21 cellular contexts compared by ENCODE assay signal in genomic region chr15:57761562-57761961, GRCh38. TPM values are rescaled to one million over a fixed set of nuclear protein-coding genes. Genes with fewer than 3 reads are reported as not detected.
A peak's percentile ranks its signal among the peaks of the same experiment; 100 is the strongest.
DNase-seq lines count a peak whose midpoint lies in the region; ATAC-seq and TF ChIP-seq lines count a peak whose summit lies in the region.
"Had no signal": no experiment of that assay in that cellular context is flagged by ENCODE, and none has a peak within 500 bp of the region (broad histone marks: within the 10 kb centered on the region; RNA-seq: fewer than 3 reads in every experiment).

No MANE protein-coding gene starts in this region.

- intact Hi-C loops in A673 (cut with micrococcal nuclease; ENCODE audit: unreplicated experiment): no loop called here

- H3K9ac ChIP-seq in SK-N-SH: no peak overlapping the region

- no peak overlapping the region for H3K4me3 Mint-ChIP-seq in HFFc6
- H3K4me3 Mint-ChIP-seq: CD8-positive, alpha-beta memory T cell had no signal

- 100% methylated on average over 1 of the region's 1 CpG for WGBS in suprapubic skin
- 56% methylated on average over 1 of the region's 1 CpG for WGBS in SK-N-SH (ENCODE audit: low lambda C conversion rate)

- H3K9me3 Mint-ChIP-seq in HFFc6: no peaks in the 10 kb centered on the region
- H3K9me3 Mint-ChIP-seq: CD8-positive, alpha-beta memory T cell had no signal

- H3K36me3 ChIP-seq in suprapubic skin (no peaks in the 10 kb centered on the region), SK-N-SH (replicated peaks in 1 of 2; ENCODE audit: control insufficient read depth in 1 of 2, insufficient read depth in 2 of 2, low read length in 1 of 2) (no peaks in the 10 kb centered on the region), A673 (ENCODE audit: insufficient read depth, low read length, poor library complexity, severe bottlenecking) (no peaks in the 10 kb centered on the region)

- no peak overlapping the region for H3K4me2 ChIP-seq in SK-N-SH

- H3K4me1 ChIP-seq in suprapubic skin (no peaks in the 10 kb centered on the region), SK-N-SH (ENCODE audit: control insufficient read depth in 1 of 2, insufficient read depth in 2 of 2, low read depth in 1 of 2, low read length in 1 of 2) (no peaks in the 10 kb centered on the region), A673 (ENCODE audit: insufficient read depth, low read length, poor library complexity, severe bottlenecking) (no peaks in the 10 kb centered on the region)

- no peaks in the 10 kb centered on the region for H3K9me2 ChIP-seq in SK-N-SH

- no peak overlapping the region for H3K4me3 ChIP-seq in AG09309 (ENCODE audit: control insufficient read depth, low read depth, low read length)
- H3K4me3 ChIP-seq in fibroblast of mammary gland (ENCODE audit: control insufficient read depth, low read depth, low read length): no peak overlapping the region
- H3K4me3 ChIP-seq in suprapubic skin: no peak overlapping the region
- no peak overlapping the region for H3K4me3 ChIP-seq in SK-N-SH (ENCODE audit: low read depth in 2 of 2, low read length in 1 of 2)
- H3K4me3 ChIP-seq in A673 (ENCODE audit: low read depth, low read length, poor library complexity, severe bottlenecking): no peak overlapping the region
- H3K4me3 ChIP-seq: SK-N-MC had no signal

- CTCF ChIA-PET in SK-N-SH (lab: Yijun Ruan, JAX) (interaction anchor here (1.3 to 1.6 kb wide), 2 partner anchors 11 to 309 kb away, joined by 5 to 7 read pairs; no protein-coding TSS in a partner anchor), A673 (lab: Charles Lee) (no interaction called here)

- H3F3A ChIP-seq in SK-N-SH (replicated peaks; ENCODE audit: insufficient read depth): no peaks in the 10 kb centered on the region

- H3K27me3 ChIP-seq in suprapubic skin (no peaks in the 10 kb centered on the region), SK-N-SH (ENCODE audit: insufficient read depth) (no peaks in the 10 kb centered on the region), A673 (replicated peaks; ENCODE audit: insufficient read depth, low read depth, low read length, poor library complexity) (no peaks in the 10 kb centered on the region)

- peaks cover 14% of the 10 kb centered on the region; the same call in 1 of the 2 replicates for H3K4me1 Mint-ChIP-seq in HFFc6 (ENCODE audit: low read depth)
- H3K4me1 Mint-ChIP-seq: CD8-positive, alpha-beta memory T cell had no signal

- no peaks in the 10 kb centered on the region for H3K79me2 ChIP-seq in SK-N-SH (ENCODE audit: insufficient read depth)

- no peak for TF ChIP-seq POLR2A in suprapubic skin (IDR thresholded peaks at IDR 0.05)

- no peak for ATAC-seq in GM21619 (IDR thresholded peaks at IDR 0.05; ENCODE audit: unreplicated experiment)

- no peak overlapping the region for H2AFZ ChIP-seq in SK-N-SH (ENCODE audit: low read depth)

- no TSS peak for BruUV-seq in A673 (replicated peaks; lab: Mats Ljungman, UMichigan)

- no peaks in the 10 kb centered on the region for H4K20me1 ChIP-seq in SK-N-SH (ENCODE audit: insufficient read depth)

- TF ChIP-seq EP300 in suprapubic skin (IDR thresholded peaks at IDR 0.05): no peak
- no peak for TF ChIP-seq EP300 in SK-N-SH (IDR thresholded peaks at IDR 0.05; ENCODE audit: borderline replicate concordance in 1 of 2, low read depth in 1 of 2, low read length in 1 of 2)

- TF ChIP-seq CTCF in AG09309 (IDR thresholded peaks at IDR 0.05; ENCODE audit: control insufficient read depth, insufficient read depth, low read depth, low read length, missing control alignments) (no peak), HFFc6 (IDR thresholded peaks at IDR 0.05) (no peak), fibroblast of mammary gland (conservative IDR thresholded peaks at IDR 0.05; ENCODE audit: control insufficient read depth, insufficient read depth, low read depth, low read length) (no peak), suprapubic skin (IDR thresholded peaks at IDR 0.05) (no peak), SK-N-SH (IDR thresholded peaks at IDR 0.05) (no peak), A673 (conservative IDR thresholded peaks at IDR 0.05; ENCODE audit: low read depth, low read length) (no peak)

- H3K27ac ChIP-seq in suprapubic skin: peak overlapping the region; percentile 47
- H3K27ac ChIP-seq in SK-N-SH (ENCODE audit: low read depth in 2 of 2, low read length in 1 of 2): no peak overlapping the region
- H3K27ac ChIP-seq in A673 (ENCODE audit: low read depth, low read length, poor library complexity, severe bottlenecking): no peak overlapping the region
- H3K27ac ChIP-seq: SK-N-MC had no signal

- peaks cover 2% of the 10 kb centered on the region; the same call in 1 of the 2 replicates for H3K27me3 Mint-ChIP-seq in HFFc6 (ENCODE audit: insufficient read depth)

- DNase-seq in AG09309 (ENCODE audit: low read depth) (peak; percentile 14), HFFc6 (peak; percentile 14), fibroblast of mammary gland (ENCODE audit: low read depth) (peak; percentile 4), suprapubic skin (ENCODE audit: low spot score in 2 of 2) (no peak), SK-N-SH (no peak), A673 (ENCODE audit: low spot score) (no peak)
- DNase-seq: AML-193; C1 segment of cervical spinal cord; CD8-positive, alpha-beta memory T cell; DMS 273 treated with DMSO at 0.1 percent for 48 hours; DMS79; GF-D8; HCEC 1CT; IMR-90; KG1; MM.1S; NCI-H2029; NCI-H526 treated with DMSO at 0.1 percent for 48 hours; SIG-M5 had no signal

- POLR2A ChIA-PET in SK-N-SH (lab: Yijun Ruan, JAX) (no interaction called here), A673 (lab: Charles Lee; ENCODE audit: low non-redundant PET) (no interaction called here)

- no peak overlapping the region for H3K27ac Mint-ChIP-seq in HFFc6
- H3K27ac Mint-ChIP-seq: CD8-positive, alpha-beta memory T cell had no signal

- no peaks in the 10 kb centered on the region for H3K9me3 ChIP-seq in suprapubic skin
- H3K9me3 ChIP-seq in SK-N-SH: no peaks in the 10 kb centered on the region
- H3K9me3 ChIP-seq in A673 (ENCODE audit: low read depth, low read length, poor library complexity, severe bottlenecking): no peaks in the 10 kb centered on the region

- no peak for TF ChIP-seq RAD21 in SK-N-SH (IDR thresholded peaks at IDR 0.05; ENCODE audit: low read length)

- no peaks in the 10 kb centered on the region for H3K36me3 Mint-ChIP-seq in HFFc6 (ENCODE audit: low read depth)

TF ChIP-seq in SK-N-SH, 30 proteins besides CTCF, POLR2A, EP300 and RAD21:
- TF ChIP-seq CHD2 (IDR thresholded peaks at IDR 0.05; ENCODE audit: low read length, partially characterized antibody): no peak
- no peak for TF ChIP-seq USF1 (IDR thresholded peaks at IDR 0.05; ENCODE audit: borderline replicate concordance, low read depth)
- no peak for TF ChIP-seq EZH2phosphoT487 (IDR thresholded peaks at IDR 0.05; ENCODE audit: borderline replicate concordance, low read depth)

RNA-seq across cellular contexts. Expression of gene POLR2M, which starts 55.0 kb away (rescaled TPM):
- 10 to 100 TPM; 66.5 to 77.7 (median 72.1) TPM for total RNA-seq in HFFc6 (2021; fragmentation: NEBNext Ultra II Directional; extraction: Animal tissue kit (Norgen Biotek cat#: 25700))
- total RNA-seq in suprapubic skin (100 to 1,000 TPM in 2 of 4 donors, 10 to 100 TPM in 2; 61.9 to 329 (median 135) TPM), A673 (2021) (106 and 115 TPM in 2 replicates)
- polyA plus RNA-seq in SK-N-SH (2012; rRNA removed): 105 and 160 TPM in 2 replicates
- 105 and 127 TPM in 2 replicates for polyA plus RNA-seq in SK-N-SH (2012; cell fraction: cytosol; rRNA removed)
- polyA plus RNA-seq in SK-N-SH (2012; cell fraction: nucleus; rRNA removed): 94.2 and 141 TPM in 2 replicates

Comparison
In these comparisons a context has a peak if more than half of its experiments do, and no peak if none do; other contexts are left out.
1. DNase-seq: peak in AG09309 (single experiment), HFFc6 (single experiment) and fibroblast of mammary gland (single experiment); none in suprapubic skin (0 of 2), SK-N-SH (single experiment) and A673 (single experiment).